ENCODE assay signal across 9 cellular contexts in genomic region chr4:158259955-158260575, GRCh38. TPM values are rescaled to one million over a fixed set of nuclear protein-coding genes. Genes with fewer than 3 reads are reported as not detected.
DNase-seq lines count a peak whose midpoint lies in the region; ATAC-seq and TF ChIP-seq lines count a peak whose summit lies in the region.
"Had no signal": no experiment of that assay in that cellular context is flagged by ENCODE, and none has a peak within 500 bp of the region (broad histone marks: within the 10 kb centered on the region; RNA-seq: fewer than 3 reads in every experiment).

No MANE protein-coding gene starts in this region.

- H3K4me3 ChIP-seq in liver (ENCODE audit: low read depth in 1 of 3, low read length in 3 of 3), result no peak overlapping the region

- peak; percentile 60 for DNase-seq in ELR (ENCODE audit: low read depth)
- DNase-seq in WTC11 (ENCODE audit: low spot score), result no peak
- DNase-seq in NCI-H128 (lab: John Stamatoyannopoulos, UW; ENCODE audit: unreplicated experiment), result no peak
- DNase-seq in hippocampal formation (lab: John Stamatoyannopoulos, UW), result no peak
- DNase-seq in activated gamma-delta T cell (lab: John Stamatoyannopoulos, UW), result no peak
- no peak for DNase-seq in NCI-H2107 (lab: John Stamatoyannopoulos, UW)

- no peak overlapping the region for H3K27ac ChIP-seq in liver (ENCODE audit: low read depth in 1 of 2, low read length in 2 of 2)

- no peaks in the 10 kb centered on the region for H3K36me3 ChIP-seq in liver (ENCODE audit: control insufficient read depth in 4 of 4, insufficient read depth in 3 of 4, low read depth in 1 of 4, low read length in 3 of 4)

- CTCF ChIA-PET in WTC11 (lab: Charles Lee), result interaction anchor here (1.1 kb wide), 1 partner anchor 236 kb away, joined by 4 read pairs; no protein-coding TSS in a partner anchor

- POLR2A ChIA-PET in WTC11 (lab: Charles Lee), result no interaction called here

- ATAC-seq in HG03460 (IDR thresholded peaks at IDR 0.05; ENCODE audit: unreplicated experiment) (peak; percentile 53), WTC11 (peak; percentile 54)

- H3K9me3 Mint-ChIP-seq in WTC11, result no peaks in the 10 kb centered on the region
- H3K9me3 Mint-ChIP-seq: memory B cell had no signal

- no peaks in the 10 kb centered on the region for H3K27me3 ChIP-seq in liver (ENCODE audit: control insufficient read depth in 4 of 4, insufficient read depth in 4 of 4, low read length in 3 of 4)

- no peaks in the 10 kb centered on the region for H3K9me3 ChIP-seq in liver (ENCODE audit: control insufficient read depth in 4 of 4, low read length in 3 of 4)

- no peak overlapping the region for H3K9ac ChIP-seq in liver (ENCODE audit: low read depth in 1 of 2, low read length in 2 of 2)

- no peak overlapping the region for H3K27ac Mint-ChIP-seq in WTC11
- H3K27ac Mint-ChIP-seq: memory B cell had no signal

- H3K27me3 Mint-ChIP-seq in WTC11 (ENCODE audit: low read depth), result no peaks in the 10 kb centered on the region

- peak; percentile 69 to 73 for TF ChIP-seq RAD21 in liver (IDR thresholded peaks at IDR 0.05)

- H3K36me3 Mint-ChIP-seq in WTC11, result no peaks in the 10 kb centered on the region
- H3K36me3 Mint-ChIP-seq: memory B cell had no signal

- TF ChIP-seq CTCF in WTC11 (IDR thresholded peaks at IDR 0.05), result no peak; the same call in 1 of the 2 replicates
- TF ChIP-seq CTCF in liver (IDR thresholded peaks at IDR 0.05; ENCODE audit: low read depth, low read length, missing input control), result peak; percentile 20

- WGBS in liver, result 43% methylated on average over 3 of the region's 3 CpGs

- H3K4me1 Mint-ChIP-seq in WTC11, result peaks cover 45% of the 10 kb centered on the region
- H3K4me1 Mint-ChIP-seq: memory B cell had no signal

- H3K4me3 Mint-ChIP-seq in WTC11, result no peak overlapping the region
- H3K4me3 Mint-ChIP-seq: memory B cell had no signal

- H3K4me1 ChIP-seq in liver (ENCODE audit: control insufficient read depth in 4 of 4, insufficient read depth in 4 of 4, low read length in 3 of 4), result no peaks in the 10 kb centered on the region

TF ChIP-seq in WTC11, 78 proteins besides CTCF, POLR2A, EP300 and RAD21:
- TF ChIP-seq ZNF263 (CRISPR knock-in tag; IDR thresholded peaks at IDR 0.05; ENCODE audit: low read depth), result no peak
- TF ChIP-seq NFYB (CRISPR knock-in tag; conservative IDR thresholded peaks at IDR 0.05; ENCODE audit: low read depth), result no peak
- no peak for TF ChIP-seq OVOL2 (CRISPR knock-in tag; IDR thresholded peaks at IDR 0.05; ENCODE audit: borderline replicate concordance)

TF ChIP-seq in liver, 16 proteins besides CTCF, POLR2A, EP300 and RAD21:
- TF ChIP-seq NR2F2 (IDR thresholded peaks at IDR 0.05) (no peak), HNF4G (IDR thresholded peaks at IDR 0.05) (no peak), SP1 (IDR thresholded peaks at IDR 0.05) (no peak), REST (IDR thresholded peaks at IDR 0.05) (no peak), JUND (IDR thresholded peaks at IDR 0.05) (no peak), FOXA1 (IDR thresholded peaks at IDR 0.05) (no peak), ZBTB33 (IDR thresholded peaks at IDR 0.05) (no peak), RXRA (IDR thresholded peaks at IDR 0.05) (no peak), TAF1 (conservative IDR thresholded peaks at IDR 0.05) (no peak), FOXA2 (IDR thresholded peaks at IDR 0.05) (no peak), GABPA (IDR thresholded peaks at IDR 0.05 in 1 of 2, conservative IDR thresholded peaks at IDR 0.05 in 1 of 2) (no peak), HNF4A (conservative IDR thresholded peaks at IDR 0.05) (no peak), ATF3 (IDR thresholded peaks at IDR 0.05) (no peak), MAX (IDR thresholded peaks at IDR 0.05) (no peak), EGR1 (IDR thresholded peaks at IDR 0.05; ENCODE audit: low read depth in 2 of 2) (no peak), YY1 (IDR thresholded peaks at IDR 0.05) (no peak)
TF ChIP-seq in liver: peak in this region for 0.

RNA-seq across cellular contexts. Expression of gene TMEM144, which starts 49.8 kb away (rescaled TPM):
- total RNA-seq in WTC11 (2021), result 3.8 to 5.3 TPM (median 4.1 TPM) in 3 replicates
- 1 to 10 TPM; 2.6 to 2.8 TPM for total RNA-seq in liver
- under 1 TPM; 0.56 to 0.58 TPM for polyA plus RNA-seq in liver
